ENCODE assay signal across 8 cellular contexts in genomic region chr13:36919833-36920611, GRCh38. TPM values are rescaled to one million over a fixed set of nuclear protein-coding genes. Genes with fewer than 3 reads are reported as not detected.
A peak's percentile ranks its signal among the peaks of the same experiment; 100 is the strongest.
DNase-seq lines count a peak whose midpoint lies in the region; ATAC-seq and TF ChIP-seq lines count a peak whose summit lies in the region.

TSS of gene SMAD9 (minus strand) at chr13:36920238. CDS start at chr13:36879689, 40,549 bp downstream.

- DNase-seq in NCI-H510A (lab: John Stamatoyannopoulos, UW) (peak; percentile 22), NCI-H510A treated with DMSO at 0.1 percent for 48 hours (lab: John Stamatoyannopoulos, UW) (no peak), HCEC 1CT (peak; percentile 60), NCI-H1694 treated with DMSO at 0.1 percent for 48 hours (lab: John Stamatoyannopoulos, UW) (peak; percentile 45), foreskin fibroblast (peak; percentile 50 to 86)
- no peak for DNase-seq in activated T-cell treated with anti-CD3 and anti-CD28 coated beads, Interleukin-2, amount 50 U/mL, for 4 hours
- DNase-seq in natural killer cell treated with Interleukin-12 subunit alpha and Interleukin-12 subunit beta and Interleukin-15 and Interleukin-18, amount 100 ng/mL, for 72 hours (ENCODE audit: low spot score), result no peak

- peaks cover 58% of the 10 kb centered on the region for H3K27me3 Mint-ChIP-seq in activated T-cell treated with anti-CD3 and anti-CD28 coated beads, Interleukin-2, amount 50 U/mL, for 4 hours (ENCODE audit: low read depth)
- peaks cover 44 to 72% of the 10 kb centered on the region in 2 donors for H3K27me3 Mint-ChIP-seq in natural killer cell treated with Interleukin-12 subunit alpha and Interleukin-12 subunit beta and Interleukin-15 and Interleukin-18, amount 100 ng/mL, for 72 hours

- no peak within 1 kb of the TSS for H3K27ac Mint-ChIP-seq in natural killer cell treated with Interleukin-12 subunit alpha and Interleukin-12 subunit beta and Interleukin-15 and Interleukin-18, amount 100 ng/mL, for 72 hours

- peak within 1 kb of the TSS; percentile 63 for H3K4me3 Mint-ChIP-seq in activated T-cell treated with anti-CD3 and anti-CD28 coated beads, Interleukin-2, amount 50 U/mL, for 4 hours
- peak within 1 kb of the TSS; percentile 60 for H3K4me3 Mint-ChIP-seq in natural killer cell treated with Interleukin-12 subunit alpha and Interleukin-12 subunit beta and Interleukin-15 and Interleukin-18, amount 100 ng/mL, for 72 hours

- peak within 1 kb of the TSS; percentile 73 to 80 for H3K4me3 ChIP-seq in foreskin fibroblast (ENCODE audit: low read depth in 1 of 2, low read length in 2 of 2)

- H3K36me3 Mint-ChIP-seq in activated T-cell treated with anti-CD3 and anti-CD28 coated beads, Interleukin-2, amount 50 U/mL, for 4 hours (ENCODE audit: insufficient read depth), result no peaks in the 10 kb centered on the region
- no peaks in the 10 kb centered on the region for H3K36me3 Mint-ChIP-seq in natural killer cell treated with Interleukin-12 subunit alpha and Interleukin-12 subunit beta and Interleukin-15 and Interleukin-18, amount 100 ng/mL, for 72 hours

- peak; percentile 77 to 86 for ATAC-seq in activated T-cell treated with anti-CD3 and anti-CD28 coated beads, Interleukin-2, amount 50 U/mL, for 4 hours
- ATAC-seq in natural killer cell treated with Interleukin-12 subunit alpha and Interleukin-12 subunit beta and Interleukin-15 and Interleukin-18, amount 100 ng/mL, for 72 hours, result peak in 1 of 2 donors; percentile 50
- no peak for ATAC-seq in HG02571 (IDR thresholded peaks at IDR 0.05; ENCODE audit: unreplicated experiment)

- TF ChIP-seq CTCF in foreskin fibroblast (IDR thresholded peaks at IDR 0.05; ENCODE audit: low read depth, low read length), result no peak

- no peaks in the 10 kb centered on the region for H3K9me3 Mint-ChIP-seq in activated T-cell treated with anti-CD3 and anti-CD28 coated beads, Interleukin-2, amount 50 U/mL, for 4 hours
- no peaks in the 10 kb centered on the region for H3K9me3 Mint-ChIP-seq in natural killer cell treated with Interleukin-12 subunit alpha and Interleukin-12 subunit beta and Interleukin-15 and Interleukin-18, amount 100 ng/mL, for 72 hours

- peaks cover 5% of the 10 kb centered on the region for H3K4me1 Mint-ChIP-seq in activated T-cell treated with anti-CD3 and anti-CD28 coated beads, Interleukin-2, amount 50 U/mL, for 4 hours (ENCODE audit: low read depth)
- H3K4me1 Mint-ChIP-seq in natural killer cell treated with Interleukin-12 subunit alpha and Interleukin-12 subunit beta and Interleukin-15 and Interleukin-18, amount 100 ng/mL, for 72 hours (ENCODE audit: low read depth in 2 of 2), result no peaks in the 10 kb centered on the region

RNA-seq across cellular contexts. Expression of gene SMAD9, which starts in this region (rescaled TPM):
- total RNA-seq in activated T-cell treated with anti-CD3 and anti-CD28 coated beads, Interleukin-2, amount 50 U/mL, for 4 hours, result not detected
- total RNA-seq in natural killer cell treated with Interleukin-12 subunit alpha and Interleukin-12 subunit beta and Interleukin-15 and Interleukin-18, amount 100 ng/mL, for 72 hours, result not detected

Comparison
In these comparisons a context has a peak if more than half of its experiments do, and no peak if none do; other contexts are left out.
1. DNase-seq: peak in NCI-H510A (single experiment), HCEC 1CT (single experiment), NCI-H1694 treated with DMSO at 0.1 percent for 48 hours (single experiment) and foreskin fibroblast (2 of 2); none in NCI-H510A treated with DMSO at 0.1 percent for 48 hours (single experiment), activated T-cell treated with anti-CD3 and anti-CD28 coated beads, Interleukin-2, amount 50 U/mL, for 4 hours (single experiment) and natural killer cell treated with Interleukin-12 subunit alpha and Interleukin-12 subunit beta and Interleukin-15 and Interleukin-18, amount 100 ng/mL, for 72 hours (single experiment).
2. Peak in ATAC-seq in activated T-cell treated with anti-CD3 and anti-CD28 coated beads, Interleukin-2, amount 50 U/mL, for 4 hours; RNA of the gene not detected or under 1 TPM.